Comparison of ENCODE assay signal across 2 cellular contexts in the genomic region with DNA sequence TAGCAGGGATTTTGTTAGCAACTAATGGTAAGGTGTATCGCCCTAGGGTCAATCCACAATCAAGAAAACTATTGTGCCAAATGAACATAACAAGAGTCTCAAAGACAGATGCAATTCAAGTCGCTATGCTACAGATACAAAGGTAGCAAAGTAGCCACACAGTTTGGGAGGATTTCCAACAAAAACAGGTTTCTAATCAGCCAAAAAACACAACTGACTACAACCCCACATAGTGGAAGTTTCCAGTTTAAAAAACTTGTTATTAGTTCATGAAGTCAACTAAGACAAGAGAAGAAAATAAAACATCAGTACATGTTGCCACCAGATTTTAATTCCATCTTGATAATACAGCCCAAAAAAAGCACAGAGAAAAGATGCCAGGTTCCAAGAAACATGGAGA.
TF ChIP-seq lines count a peak whose summit lies in the region.

No MANE protein-coding gene starts in this region.

TF ChIP-seq in SK-N-SH, 30 proteins besides CTCF, POLR2A, EP300 and RAD21 (continued from another document):
- TF ChIP-seq PBX3 (IDR thresholded peaks at IDR 0.05) (no peak), JUND (IDR thresholded peaks at IDR 0.05) (no peak), MXI1 (IDR thresholded peaks at IDR 0.05; ENCODE audit: low read depth, low read length) (no peak), TAF1 (IDR thresholded peaks at IDR 0.05; ENCODE audit: borderline replicate concordance, low read depth, low read length) (no peak), RXRA (IDR thresholded peaks at IDR 0.05; ENCODE audit: borderline replicate concordance, low read depth) (no peak)
TF ChIP-seq in SK-N-SH: peak in this region for 0.

TF ChIP-seq in SK-N-SH treated with all-trans-retinoic acid at 6 μM for 48 hours, 23 proteins besides CTCF, POLR2A, EP300 and RAD21 (continued from another document):
- TF ChIP-seq, protein P1, sequence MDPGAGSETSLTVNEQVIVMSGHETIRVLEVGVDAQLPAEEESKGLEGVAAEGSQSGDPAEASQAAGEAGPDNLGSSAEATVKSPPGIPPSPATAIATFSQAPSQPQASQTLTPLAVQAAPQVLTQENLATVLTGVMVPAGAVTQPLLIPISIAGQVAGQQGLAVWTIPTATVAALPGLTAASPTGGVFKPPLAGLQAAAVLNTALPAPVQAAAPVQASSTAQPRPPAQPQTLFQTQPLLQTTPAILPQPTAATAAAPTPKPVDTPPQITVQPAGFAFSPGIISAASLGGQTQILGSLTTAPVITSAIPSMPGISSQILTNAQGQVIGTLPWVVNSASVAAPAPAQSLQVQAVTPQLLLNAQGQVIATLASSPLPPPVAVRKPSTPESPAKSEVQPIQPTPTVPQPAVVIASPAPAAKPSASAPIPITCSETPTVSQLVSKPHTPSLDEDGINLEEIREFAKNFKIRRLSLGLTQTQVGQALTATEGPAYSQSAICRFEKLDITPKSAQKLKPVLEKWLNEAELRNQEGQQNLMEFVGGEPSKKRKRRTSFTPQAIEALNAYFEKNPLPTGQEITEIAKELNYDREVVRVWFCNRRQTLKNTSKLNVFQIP (CRISPR knock-in tag; IDR thresholded peaks at IDR 0.05; ENCODE audit: borderline replicate concordance, low read depth): no peak
- TF ChIP-seq ESRRG (CRISPR knock-in tag; IDR thresholded peaks at IDR 0.05) (no peak), OSR1 (CRISPR knock-in tag; IDR thresholded peaks at IDR 0.05) (no peak), CREB5 (CRISPR knock-in tag; IDR thresholded peaks at IDR 0.05; ENCODE audit: low read depth) (no peak), TSHZ2 (CRISPR knock-in tag; IDR thresholded peaks at IDR 0.05) (no peak)
- TF ChIP-seq, protein P2, sequence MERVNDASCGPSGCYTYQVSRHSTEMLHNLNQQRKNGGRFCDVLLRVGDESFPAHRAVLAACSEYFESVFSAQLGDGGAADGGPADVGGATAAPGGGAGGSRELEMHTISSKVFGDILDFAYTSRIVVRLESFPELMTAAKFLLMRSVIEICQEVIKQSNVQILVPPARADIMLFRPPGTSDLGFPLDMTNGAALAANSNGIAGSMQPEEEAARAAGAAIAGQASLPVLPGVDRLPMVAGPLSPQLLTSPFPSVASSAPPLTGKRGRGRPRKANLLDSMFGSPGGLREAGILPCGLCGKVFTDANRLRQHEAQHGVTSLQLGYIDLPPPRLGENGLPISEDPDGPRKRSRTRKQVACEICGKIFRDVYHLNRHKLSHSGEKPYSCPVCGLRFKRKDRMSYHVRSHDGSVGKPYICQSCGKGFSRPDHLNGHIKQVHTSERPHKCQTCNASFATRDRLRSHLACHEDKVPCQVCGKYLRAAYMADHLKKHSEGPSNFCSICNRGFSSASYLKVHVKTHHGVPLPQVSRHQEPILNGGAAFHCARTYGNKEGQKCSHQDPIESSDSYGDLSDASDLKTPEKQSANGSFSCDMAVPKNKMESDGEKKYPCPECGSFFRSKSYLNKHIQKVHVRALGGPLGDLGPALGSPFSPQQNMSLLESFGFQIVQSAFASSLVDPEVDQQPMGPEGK (CRISPR knock-in tag; IDR thresholded peaks at IDR 0.05; ENCODE audit: borderline replicate concordance): no peak
